In genomic region chr22:38257650-38258246, GRCh38 we compare ENCODE assay signal across 8 cellular contexts. TPM values are rescaled to one million over a fixed set of nuclear protein-coding genes. Genes with fewer than 3 reads are reported as not detected.
DNase-seq lines count a peak whose midpoint lies in the region; ATAC-seq and TF ChIP-seq lines count a peak whose summit lies in the region.
"Had no signal": no experiment of that assay in that cellular context is flagged by ENCODE, and none has a peak within 500 bp of the region (broad histone marks: within the 10 kb centered on the region; RNA-seq: fewer than 3 reads in every experiment).

No MANE protein-coding gene starts in this region.

- H3K4me1 Mint-ChIP-seq in activated naive CD4-positive, alpha-beta T cell treated with anti-CD3 and anti-CD28 coated beads, Interleukin-2, amount 10 ng/mL, durations not matched to agents 7 days and 5 days, result peaks cover 2% of the 10 kb centered on the region

- no peaks in the 10 kb centered on the region for H3K27me3 Mint-ChIP-seq in activated naive CD4-positive, alpha-beta T cell treated with anti-CD3 and anti-CD28 coated beads, Interleukin-2, amount 10 ng/mL, durations not matched to agents 7 days and 5 days

- whole genome bisulfite sequencing in right lobe of liver (ENCODE audit: insufficient coverage, low coverage, low lambda C conversion rate, missing lambda C conversion rate), result 54% methylated on average over 4 of the region's 4 CpGs
- 65 to 75% methylated on average over 4 of the region's 4 CpGs for WGBS in tibial nerve, 2 donors

- H3K4me1 ChIP-seq in right lobe of liver, result peaks cover 0 to 11% (median 4%) of the 10 kb centered on the region in 4 donors
- peaks cover 3 to 75% (median 39%) of the 10 kb centered on the region in 4 donors for H3K4me1 ChIP-seq in tibial nerve

- H3K27me3 ChIP-seq in right lobe of liver (no peaks in the 10 kb centered on the region), tibial nerve (no peaks in the 10 kb centered on the region)

- H3K27ac ChIP-seq in angular gyrus (ENCODE audit: low read depth, low read length) (peak overlapping the region; percentile 80), right lobe of liver (peak overlapping the region; percentile 42 to 66 (median 64)), tibial nerve (peak overlapping the region; percentile 63 to 90 (median 78))

- DNase-seq in NCI-H187 (lab: John Stamatoyannopoulos, UW) (peak; percentile 49 to 53), right lobe of liver (peak in 1 of 3 donors; percentile 32), tibial nerve (ENCODE audit: low spot score in 2 of 2) (no peak), NCI-H1694 treated with DMSO at 0.1 percent for 48 hours (lab: John Stamatoyannopoulos, UW) (no peak), DMS114 treated with DMSO at 0.1 percent for 48 hours (lab: John Stamatoyannopoulos, UW; ENCODE audit: unreplicated experiment) (no peak)
- no peak for DNase-seq in activated naive CD4-positive, alpha-beta T cell treated with anti-CD3 and anti-CD28 coated beads, Interleukin-2, amount 10 ng/mL, durations not matched to agents 7 days and 5 days
- DNase-seq: MV-4-11 had no signal

- H3K9me3 ChIP-seq in right lobe of liver, result no peaks in the 10 kb centered on the region
- H3K9me3 ChIP-seq in tibial nerve, result no peaks in the 10 kb centered on the region

- peaks cover 3% of the 10 kb centered on the region for H3K36me3 Mint-ChIP-seq in activated naive CD4-positive, alpha-beta T cell treated with anti-CD3 and anti-CD28 coated beads, Interleukin-2, amount 10 ng/mL, durations not matched to agents 7 days and 5 days

- H3K4me3 Mint-ChIP-seq in activated naive CD4-positive, alpha-beta T cell treated with anti-CD3 and anti-CD28 coated beads, Interleukin-2, amount 10 ng/mL, durations not matched to agents 7 days and 5 days, result no peak overlapping the region

- intact Hi-C loops in right lobe of liver (cut with DNase I), result no loop called here

- H3K9me3 Mint-ChIP-seq in activated naive CD4-positive, alpha-beta T cell treated with anti-CD3 and anti-CD28 coated beads, Interleukin-2, amount 10 ng/mL, durations not matched to agents 7 days and 5 days, result no peaks in the 10 kb centered on the region

- H3K4me3 ChIP-seq in right lobe of liver (no peak overlapping the region), tibial nerve (peak overlapping the region in 1 of 4 donors; percentile 23)

- peak in 2 of 4 donors; percentile 14 to 19 for TF ChIP-seq CTCF in right lobe of liver (IDR thresholded peaks at IDR 0.05)
- TF ChIP-seq CTCF in tibial nerve (IDR thresholded peaks at IDR 0.05), result no peak

- H3K36me3 ChIP-seq in right lobe of liver (no peaks in the 10 kb centered on the region), tibial nerve (no peaks in the 10 kb centered on the region)

- TF ChIP-seq POLR2A in right lobe of liver (IDR thresholded peaks at IDR 0.05) (no peak), tibial nerve (IDR thresholded peaks at IDR 0.05) (no peak)

- ATAC-seq in right lobe of liver, result peak; percentile 36 to 78 (median 56)

- H3K27ac Mint-ChIP-seq in activated naive CD4-positive, alpha-beta T cell treated with anti-CD3 and anti-CD28 coated beads, Interleukin-2, amount 10 ng/mL, durations not matched to agents 7 days and 5 days, result no peak overlapping the region

- no peak for TF ChIP-seq EP300 in tibial nerve (IDR thresholded peaks at IDR 0.05)

- CTCF ChIA-PET in activated naive CD4-positive, alpha-beta T cell treated with anti-CD3 and anti-CD28 coated beads, Interleukin-2, amount 10 ng/mL, durations not matched to agents 7 days and 5 days (lab: Charles Lee), result no interaction called here

RNA-seq across cellular contexts. Expression of gene TMEM184B, which starts 15.1 kb away (rescaled TPM):
- total RNA-seq in right lobe of liver, result 10 to 100 TPM in 5 of 6 experiments, 1 to 10 TPM in 1; 7.9 to 42.6 (median 16.9) TPM
- 100 to 1,000 TPM in 1 of 4 donors, 10 to 100 TPM in 3; 61.1 to 138 (median 72.0) TPM for total RNA-seq in tibial nerve

RNA-seq across cellular contexts. Expression of gene MAFF, which starts 56.0 kb away (rescaled TPM):
- 10 to 100 TPM in 3 of 6 experiments, 1 to 10 TPM in 3; 2.6 to 30.6 (median 11.0) TPM for total RNA-seq in right lobe of liver
- 100 to 1,000 TPM in 2 of 4 donors, 10 to 100 TPM in 2; 68.1 to 110 (median 96.8) TPM for total RNA-seq in tibial nerve

RNA-seq across cellular contexts. Expression of gene CSNK1E, which starts 59.5 kb away (rescaled TPM):
- 10 to 100 TPM; 19.9 to 41.8 (median 27.4) TPM for total RNA-seq in right lobe of liver
- 100 to 1,000 TPM; 122 to 235 (median 164) TPM for total RNA-seq in tibial nerve

Comparison
In these comparisons a context has a peak if more than half of its experiments do, and no peak if none do; other contexts are left out.
1. DNase-seq: peak in NCI-H187 (2 of 2); none in tibial nerve (0 of 2), activated naive CD4-positive, alpha-beta T cell treated with anti-CD3 and anti-CD28 coated beads, Interleukin-2, amount 10 ng/mL, durations not matched to agents 7 days and 5 days (single experiment), NCI-H1694 treated with DMSO at 0.1 percent for 48 hours (single experiment) and DMS114 treated with DMSO at 0.1 percent for 48 hours (single experiment).
2. Peak in every context shown above with its lines, with median percentiles within 50 percentile points of each other: H3K27ac ChIP-seq.